In the genomic region with DNA sequence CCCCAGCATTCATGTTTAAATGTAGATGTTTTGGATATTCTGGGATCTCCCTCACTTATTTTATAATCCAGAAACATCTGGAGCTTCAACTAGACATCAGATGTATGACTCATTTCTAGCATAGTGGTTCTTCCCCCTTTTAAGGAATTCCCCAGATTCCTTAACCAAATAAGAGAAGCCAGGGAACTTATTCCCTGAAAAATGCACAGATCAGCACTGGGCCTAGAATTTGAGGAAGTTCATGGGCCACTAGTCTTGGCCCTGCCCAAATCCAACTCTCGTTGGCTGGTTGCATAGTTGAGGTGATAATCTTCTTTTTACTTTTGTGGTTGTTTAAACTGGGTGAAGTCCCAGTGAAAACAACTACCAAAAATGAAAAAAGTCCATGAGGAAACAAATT, we compare ENCODE assay signal across 12 cellular contexts. TPM values are rescaled to one million over a fixed set of nuclear protein-coding genes. Genes with fewer than 3 reads are reported as not detected.
DNase-seq lines count a peak whose midpoint lies in the region; ATAC-seq and TF ChIP-seq lines count a peak whose summit lies in the region.
"Had no signal": no experiment of that assay in that cellular context is flagged by ENCODE, and none has a peak within 500 bp of the region (broad histone marks: within the 10 kb centered on the region; RNA-seq: fewer than 3 reads in every experiment).

No MANE protein-coding gene starts in this region.

- no peak for ATAC-seq in GM21737 (IDR thresholded peaks at IDR 0.05; ENCODE audit: unreplicated experiment)

- H3K27me3 Mint-ChIP-seq in osteocyte (ENCODE audit: unreplicated experiment), result no peaks in the 10 kb centered on the region

- H3K9me3 ChIP-seq in prostate gland (no peaks in the 10 kb centered on the region), WERI-Rb-1 (ENCODE audit: severe bottlenecking) (no peaks in the 10 kb centered on the region)

- intact Hi-C loops in prostate gland (cut with DNase I), result no loop called here

- peaks cover 64% of the 10 kb centered on the region for H3K4me1 Mint-ChIP-seq in osteocyte (ENCODE audit: unreplicated experiment)

- no peak overlapping the region for H3K4me3 Mint-ChIP-seq in osteocyte (ENCODE audit: unreplicated experiment)
- H3K4me3 Mint-ChIP-seq: H9 had no signal

- H3K27me3 ChIP-seq in prostate gland (replicated peaks; ENCODE audit: insufficient read depth), result no peaks in the 10 kb centered on the region
- no peaks in the 10 kb centered on the region for H3K27me3 ChIP-seq in WERI-Rb-1 (ENCODE audit: insufficient read depth, low read depth, severe bottlenecking)

- DNase-seq in EH (ENCODE audit: low read depth), result peak; percentile 92
- DNase-seq in M059J (ENCODE audit: low read depth), result peak; percentile 85
- DNase-seq in epidermal melanocyte (ENCODE audit: insufficient read length, low spot score), result peak; percentile 53
- DNase-seq in osteocyte (ENCODE audit: extremely low spot score, unreplicated experiment), result no peak
- DNase-seq in prostate gland (ENCODE audit: low spot score), result no peak
- no peak for DNase-seq in WERI-Rb-1
- DNase-seq in effector CD4-positive, alpha-beta T cell, result no peak
- DNase-seq: activated naive CD4-positive, alpha-beta T cell treated with anti-CD3 and anti-CD28 coated beads, Interleukin-2, amount 50 U/mL, for 16 hours; GF-D8; H9 had no signal

- peaks cover 18% of the 10 kb centered on the region for H3K36me3 Mint-ChIP-seq in osteocyte (ENCODE audit: unreplicated experiment)

- no peak for TF ChIP-seq POLR2A in prostate gland (IDR thresholded peaks at IDR 0.05)

- H3K4me1 ChIP-seq in prostate gland (replicated peaks), result no peaks in the 10 kb centered on the region

- H3K27ac Mint-ChIP-seq in osteocyte (ENCODE audit: unreplicated experiment), result peak overlapping the region; percentile 76

- H3K4me3 ChIP-seq in prostate gland (no peak overlapping the region), WERI-Rb-1 (ENCODE audit: low read depth, low read length) (no peak overlapping the region)

- 67% methylated on average over 1 of the region's 1 CpG for WGBS in prostate gland

- no peak for TF ChIP-seq CTCF in osteocyte (IDR thresholded peaks at IDR 0.05)
- TF ChIP-seq CTCF in prostate gland (IDR thresholded peaks at IDR 0.05), result no peak
- TF ChIP-seq CTCF in WERI-Rb-1 (IDR thresholded peaks at IDR 0.05; ENCODE audit: low read depth, low read length), result no peak

- no peaks in the 10 kb centered on the region for H3K36me3 ChIP-seq in prostate gland
- no peaks in the 10 kb centered on the region; the same call in 1 of the 2 replicates for H3K36me3 ChIP-seq in WERI-Rb-1

- H3K27ac ChIP-seq in prostate gland, result peak overlapping the region in 1 of 2 donors; percentile 15
- H3K27ac ChIP-seq in WERI-Rb-1, result no peak overlapping the region

- H3K9me3 Mint-ChIP-seq in osteocyte (ENCODE audit: unreplicated experiment), result peaks cover 3% of the 10 kb centered on the region
- H3K9me3 Mint-ChIP-seq: H9 had no signal

RNA-seq across cellular contexts. Expression of a gene that starts 20.4 kb away (rescaled TPM):
- 1.8 and 3.7 TPM in 2 replicates for total RNA-seq in M059J (2014; rRNA removed; shearing (Covaris generic))
- total RNA-seq in osteocyte (2.4 and 2.8 TPM in 2 replicates), prostate gland (100 to 1,000 TPM in 1 of 2 donors, 10 to 100 TPM in 1; 67.9 to 138 TPM)
- total RNA-seq: T-helper 2 cell treated with Interferon-gamma antibody and Interleukin-4, amounts not matched to agents 100 ng/mL and 5 ng/mL, for 36 hours had no signal

RNA-seq across cellular contexts. Expression of a gene that starts 39.4 kb away (rescaled TPM):
- total RNA-seq in M059J (2014; rRNA removed; shearing (Covaris generic)), result 0.25 TPM in 1 of 2 replicates, not detected in the other
- 4.0 and 7.3 TPM in 2 replicates for total RNA-seq in osteocyte
- 10 to 100 TPM; 40.9 to 48.4 TPM for total RNA-seq in prostate gland

Comparison
In these comparisons a context has a peak if more than half of its experiments do, and no peak if none do; other contexts are left out.
1. DNase-seq: peak in EH (single experiment), M059J (single experiment) and epidermal melanocyte (single experiment); none in osteocyte (single experiment), prostate gland (single experiment), WERI-Rb-1 (single experiment) and effector CD4-positive, alpha-beta T cell (single experiment).
2. RNA of a gene that starts 20.4 kb away (total RNA-seq): 67.9 to 138 TPM in prostate gland; 1.8 to 3.7 TPM in M059J and 2.4 to 2.8 TPM in osteocyte; every median in the first group is over 10 times any median in the second.